8 cellular contexts compared by ENCODE assay signal in the genomic region with DNA sequence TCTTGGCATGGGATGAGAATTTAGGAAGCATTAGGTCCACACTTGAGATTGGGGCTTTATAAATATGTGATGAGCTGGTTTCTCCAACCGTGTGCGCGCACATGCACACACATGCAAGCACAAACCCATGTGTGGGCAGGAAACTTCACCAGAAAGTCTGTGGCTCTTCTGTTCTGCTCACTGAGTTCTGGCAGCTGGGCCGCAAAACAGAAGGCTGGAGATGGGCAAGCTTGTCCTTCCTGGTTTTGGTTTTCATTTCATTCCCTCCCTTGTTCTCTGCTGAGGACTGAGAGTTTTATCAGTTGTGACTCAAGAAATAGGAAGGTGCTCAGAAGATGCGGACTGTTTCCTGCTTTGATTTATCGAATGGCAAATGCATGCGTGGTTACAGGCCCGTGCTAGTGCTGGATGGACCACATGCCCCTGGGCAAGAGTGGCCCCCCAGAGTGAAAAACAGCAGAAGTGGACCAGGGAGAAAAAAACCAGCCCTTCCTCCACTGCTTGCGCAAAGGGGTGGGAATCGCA. TPM values are rescaled to one million over a fixed set of nuclear protein-coding genes. Genes with fewer than 3 reads are reported as not detected.
DNase-seq lines count a peak whose midpoint lies in the region; ATAC-seq and TF ChIP-seq lines count a peak whose summit lies in the region.

No MANE protein-coding gene starts in this region.

- CTCF ChIA-PET in activated naive CD4-positive, alpha-beta T cell treated with anti-CD3 and anti-CD28 coated beads for 36 hours (lab: Charles Lee) = interaction anchor here (0.9 to 3.8 kb wide), 6 partner anchors 9 to 167 kb away, joined by 3 to 14 read pairs (median 4); partner anchors contain the start of gene ACBD4

- H3K4me3 ChIP-seq in right lobe of liver (no peak overlapping the region), upper lobe of right lung (no peak overlapping the region)

- TF ChIP-seq POLR2A in right lobe of liver (IDR thresholded peaks at IDR 0.05) = no peak

- 37% methylated on average over 9 of the region's 10 CpGs for WGBS in right lobe of liver (ENCODE audit: insufficient coverage, low coverage, low lambda C conversion rate, missing lambda C conversion rate)

- peak; percentile 22 for DNase-seq in activated T-cell treated with anti-CD3 and anti-CD28 coated beads, Interleukin-2, amount 50 U/mL, for 4 hours
- no peak for DNase-seq in activated T-cell treated with anti-CD3 and anti-CD28 coated beads, Interleukin-2, amount 50 U/mL, for 1 hour
- no peak for DNase-seq in activated naive CD4-positive, alpha-beta T cell treated with anti-CD3 and anti-CD28 coated beads for 36 hours
- DNase-seq in right lobe of liver = no peak
- no peak for DNase-seq in upper lobe of right lung
- DNase-seq in DMS153 treated with DMSO at 0.1 percent for 48 hours (lab: John Stamatoyannopoulos, UW; ENCODE audit: unreplicated experiment) = no peak
- no peak for DNase-seq in cerebellum (ENCODE audit: low spot score)

- H3K27me3 ChIP-seq in right lobe of liver (no peaks in the 10 kb centered on the region), upper lobe of right lung (no peaks in the 10 kb centered on the region)

- no peaks in the 10 kb centered on the region for H3K27me3 Mint-ChIP-seq in activated T-cell treated with anti-CD3 and anti-CD28 coated beads, Interleukin-2, amount 50 U/mL, for 4 hours (ENCODE audit: low read depth)
- H3K27me3 Mint-ChIP-seq in activated naive CD4-positive, alpha-beta T cell treated with anti-CD3 and anti-CD28 coated beads for 36 hours (ENCODE audit: low read depth) = no peaks in the 10 kb centered on the region

- TF ChIP-seq CTCF in right lobe of liver (IDR thresholded peaks at IDR 0.05) (no peak), upper lobe of right lung (IDR thresholded peaks at IDR 0.05) (no peak)

- H3K27ac ChIP-seq in right lobe of liver = no peak overlapping the region
- H3K27ac ChIP-seq in upper lobe of right lung = peak overlapping the region; percentile 28

- peak overlapping the region; percentile 42 for H3K4me3 Mint-ChIP-seq in activated T-cell treated with anti-CD3 and anti-CD28 coated beads, Interleukin-2, amount 50 U/mL, for 4 hours
- peak overlapping the region; percentile 2 for H3K4me3 Mint-ChIP-seq in activated naive CD4-positive, alpha-beta T cell treated with anti-CD3 and anti-CD28 coated beads for 36 hours

- peaks cover 73% of the 10 kb centered on the region for H3K4me1 Mint-ChIP-seq in activated T-cell treated with anti-CD3 and anti-CD28 coated beads, Interleukin-2, amount 50 U/mL, for 4 hours (ENCODE audit: low read depth)
- peaks cover 80% of the 10 kb centered on the region for H3K4me1 Mint-ChIP-seq in activated naive CD4-positive, alpha-beta T cell treated with anti-CD3 and anti-CD28 coated beads for 36 hours (ENCODE audit: low read depth)

- H3K27ac Mint-ChIP-seq in activated naive CD4-positive, alpha-beta T cell treated with anti-CD3 and anti-CD28 coated beads for 36 hours = peak overlapping the region; percentile 78

- peak; percentile 28 to 39 for ATAC-seq in activated T-cell treated with anti-CD3 and anti-CD28 coated beads, Interleukin-2, amount 50 U/mL, for 4 hours
- ATAC-seq in HG03196 (IDR thresholded peaks at IDR 0.05; ENCODE audit: unreplicated experiment) (peak; percentile 45), right lobe of liver (peak in 3 of 4 donors; percentile 15 to 41 (median 39)), upper lobe of right lung (peak; percentile 22)

- peaks cover 13% of the 10 kb centered on the region for H3K36me3 Mint-ChIP-seq in activated T-cell treated with anti-CD3 and anti-CD28 coated beads, Interleukin-2, amount 50 U/mL, for 4 hours (ENCODE audit: insufficient read depth)
- peaks cover 34% of the 10 kb centered on the region for H3K36me3 Mint-ChIP-seq in activated naive CD4-positive, alpha-beta T cell treated with anti-CD3 and anti-CD28 coated beads for 36 hours (ENCODE audit: low read depth)

- H3K9me3 Mint-ChIP-seq in activated T-cell treated with anti-CD3 and anti-CD28 coated beads, Interleukin-2, amount 50 U/mL, for 4 hours = no peaks in the 10 kb centered on the region
- H3K9me3 Mint-ChIP-seq in activated naive CD4-positive, alpha-beta T cell treated with anti-CD3 and anti-CD28 coated beads for 36 hours = no peaks in the 10 kb centered on the region

- no peaks in the 10 kb centered on the region for H3K36me3 ChIP-seq in right lobe of liver
- H3K36me3 ChIP-seq in upper lobe of right lung = no peaks in the 10 kb centered on the region

- peaks cover 0 to 60% (median 16%) of the 10 kb centered on the region in 4 donors for H3K4me1 ChIP-seq in right lobe of liver
- H3K4me1 ChIP-seq in upper lobe of right lung = peaks cover 70% of the 10 kb centered on the region

- intact Hi-C loops in activated naive CD4-positive, alpha-beta T cell treated with anti-CD3 and anti-CD28 coated beads for 36 hours (cut with micrococcal nuclease) = no loop called here
- intact Hi-C loops in right lobe of liver (cut with DNase I) (no loop called here), upper lobe of right lung (cut with DNase I) (no loop called here)

- H3K9me3 ChIP-seq in right lobe of liver (no peaks in the 10 kb centered on the region), upper lobe of right lung (no peaks in the 10 kb centered on the region)

RNA-seq across cellular contexts. Expression of gene MAP3K14, which starts 14.1 kb away (rescaled TPM):
- 10 to 100 TPM; 76.3 to 88.2 (median 85.8) TPM for total RNA-seq in activated T-cell treated with anti-CD3 and anti-CD28 coated beads, Interleukin-2, amount 50 U/mL, for 4 hours
- 10 to 100 TPM; 45.5 to 52.0 TPM for total RNA-seq in activated naive CD4-positive, alpha-beta T cell treated with anti-CD3 and anti-CD28 coated beads for 36 hours
- 1 to 10 TPM; 4.8 to 7.8 (median 6.3) TPM for total RNA-seq in right lobe of liver
- 9.9 TPM for total RNA-seq in upper lobe of right lung
- total RNA-seq in cerebellum = 3.5 TPM

RNA-seq across cellular contexts. Expression of gene SPATA32, which starts 40.8 kb away (rescaled TPM):
- under 1 TPM; 0.25 to 0.63 (median 0.27) TPM for total RNA-seq in activated T-cell treated with anti-CD3 and anti-CD28 coated beads, Interleukin-2, amount 50 U/mL, for 4 hours
- under 1 TPM in 1 of 2 experiments, not detected in 1; 0.12 TPM for total RNA-seq in activated naive CD4-positive, alpha-beta T cell treated with anti-CD3 and anti-CD28 coated beads for 36 hours
- total RNA-seq in right lobe of liver = not detected
- total RNA-seq in upper lobe of right lung = not detected
- not detected for total RNA-seq in cerebellum
